Comparison of ENCODE assay signal across 17 cellular contexts in genomic region chr1:216721878-216722277, GRCh38. TPM values are rescaled to one million over a fixed set of nuclear protein-coding genes. Genes with fewer than 3 reads are reported as not detected.
DNase-seq lines count a peak whose midpoint lies in the region; ATAC-seq and TF ChIP-seq lines count a peak whose summit lies in the region.
"Had no signal": no experiment of that assay in that cellular context is flagged by ENCODE, and none has a peak within 500 bp of the region (broad histone marks: within the 10 kb centered on the region; RNA-seq: fewer than 3 reads in every experiment).

No MANE protein-coding gene starts in this region.

- no peaks in the 10 kb centered on the region for H3K27me3 ChIP-seq in KMS-11 (ENCODE audit: insufficient read depth, low read depth)
- H3K27me3 ChIP-seq in WERI-Rb-1 (ENCODE audit: insufficient read depth, low read depth, severe bottlenecking): no peaks in the 10 kb centered on the region
- no peaks in the 10 kb centered on the region for H3K27me3 ChIP-seq in right lobe of liver

- H3K27ac Mint-ChIP-seq in nephron: no peak overlapping the region
- no peak overlapping the region for H3K27ac Mint-ChIP-seq in activated CD4-positive, alpha-beta T cell treated with anti-CD3 and anti-CD28 coated beads for 36 hours
- H3K27ac Mint-ChIP-seq: CD14-positive monocyte, T-helper 17 cell had no signal

- H3K36me3 Mint-ChIP-seq in nephron (ENCODE audit: low read depth): no peaks in the 10 kb centered on the region
- H3K36me3 Mint-ChIP-seq in activated CD4-positive, alpha-beta T cell treated with anti-CD3 and anti-CD28 coated beads for 36 hours (ENCODE audit: low read depth): no peaks in the 10 kb centered on the region
- H3K36me3 Mint-ChIP-seq: CD14-positive monocyte had no signal

- TF ChIP-seq CTCF in KMS-11 (conservative IDR thresholded peaks at IDR 0.05; ENCODE audit: low read depth, low read length): no peak
- TF ChIP-seq CTCF in WERI-Rb-1 (IDR thresholded peaks at IDR 0.05; ENCODE audit: low read depth, low read length): peak; percentile 57
- TF ChIP-seq CTCF in nephron (IDR thresholded peaks at IDR 0.05; ENCODE audit: unreplicated experiment in 3 of 3): no peak
- no peak for TF ChIP-seq CTCF in right lobe of liver (IDR thresholded peaks at IDR 0.05)

- H3K4me1 ChIP-seq in KMS-11 (ENCODE audit: low read depth, poor library complexity, severe bottlenecking): no peaks in the 10 kb centered on the region
- peaks cover 0 to 10% (median 0%) of the 10 kb centered on the region in 4 donors for H3K4me1 ChIP-seq in right lobe of liver

- no peaks in the 10 kb centered on the region for H4K20me1 ChIP-seq in KMS-11 (ENCODE audit: insufficient read depth)

- H3K4me1 Mint-ChIP-seq in nephron: peaks cover 31% of the 10 kb centered on the region
- peaks cover 6% of the 10 kb centered on the region for H3K4me1 Mint-ChIP-seq in activated CD4-positive, alpha-beta T cell treated with anti-CD3 and anti-CD28 coated beads for 36 hours
- H3K4me1 Mint-ChIP-seq: CD14-positive monocyte, T-helper 17 cell had no signal

- H3K4me3 Mint-ChIP-seq in nephron: peak overlapping the region; percentile 56 to 95 (median 92)
- H3K4me3 Mint-ChIP-seq in activated CD4-positive, alpha-beta T cell treated with anti-CD3 and anti-CD28 coated beads for 36 hours: no peak overlapping the region
- H3K4me3 Mint-ChIP-seq: CD14-positive monocyte, T-helper 17 cell had no signal

- CTCF ChIA-PET in activated CD4-positive, alpha-beta T cell treated with anti-CD3 and anti-CD28 coated beads for 36 hours (lab: Charles Lee): interaction anchor here (1.3 kb wide), 1 partner anchor 9 kb away, joined by 3 read pairs; no protein-coding TSS in a partner anchor

- H3K27ac ChIP-seq in KMS-11 (peak overlapping the region; percentile 35; the same call in 1 of the 2 replicates), WERI-Rb-1 (peak overlapping the region; percentile 80), right lobe of liver (no peak overlapping the region)
- H3K27ac ChIP-seq: esophagus squamous epithelium had no signal

- 52% methylated on average over 2 of the region's 2 CpGs for WGBS in right lobe of liver (ENCODE audit: insufficient coverage, low coverage, low lambda C conversion rate, missing lambda C conversion rate)

- no peak overlapping the region for H3K4me3 ChIP-seq in KMS-11 (IDR thresholded peaks at IDR 0.05; ENCODE audit: insufficient read depth, low read depth, low read length)
- peak overlapping the region; percentile 90 for H3K4me3 ChIP-seq in WERI-Rb-1 (ENCODE audit: low read depth, low read length)
- no peak overlapping the region for H3K4me3 ChIP-seq in right lobe of liver
- H3K4me3 ChIP-seq: esophagus squamous epithelium had no signal

- DNase-seq in DMS 273 (lab: John Stamatoyannopoulos, UW; ENCODE audit: unreplicated experiment) (peak; percentile 65), WERI-Rb-1 (peak; percentile 60), SW 1271 (lab: John Stamatoyannopoulos, UW) (no peak), right lobe of liver (no peak), NCI-H2029 treated with DMSO at 0.1 percent for 48 hours (lab: John Stamatoyannopoulos, UW) (no peak)
- DNase-seq in activated CD4-positive, alpha-beta T cell treated with anti-CD3 and anti-CD28 coated beads for 36 hours: no peak
- DNase-seq: activated CD4-positive, alpha-beta T cell treated with anti-CD3 and anti-CD28 coated beads for 4 hours; activated T-cell treated with anti-CD3 and anti-CD28 coated beads, Interleukin-2, amount 50 U/mL, for 1 hour; esophagus squamous epithelium; GDM1; Karpas-422; NCI-H2029; T-helper 17 cell had no signal

- peak overlapping the region; percentile 48; the same call in 1 of the 2 replicates for H2AFZ ChIP-seq in KMS-11 (ENCODE audit: low read depth)

- intact Hi-C loops in right lobe of liver (cut with DNase I): no loop called here
- intact Hi-C loops in activated CD4-positive, alpha-beta T cell treated with anti-CD3 and anti-CD28 coated beads for 36 hours (cut with DNase I, micrococcal nuclease): no loop called here

- H3K4me2 ChIP-seq in KMS-11: peak overlapping the region; percentile 47

- no peak for ATAC-seq in right lobe of liver
- ATAC-seq in activated CD4-positive, alpha-beta T cell treated with anti-CD3 and anti-CD28 coated beads for 36 hours: no peak
- ATAC-seq: T-helper 17 cell had no signal

- POLR2A ChIA-PET in activated CD4-positive, alpha-beta T cell treated with anti-CD3 and anti-CD28 coated beads for 36 hours (lab: Charles Lee): no interaction called here

- no peaks in the 10 kb centered on the region for H3K9me3 ChIP-seq in WERI-Rb-1 (ENCODE audit: severe bottlenecking)
- no peaks in the 10 kb centered on the region for H3K9me3 ChIP-seq in right lobe of liver
- H3K9me3 ChIP-seq: esophagus squamous epithelium had no signal

- peak overlapping the region; percentile 42; the same call in 1 of the 2 replicates for H3K9ac ChIP-seq in KMS-11

- H3K36me3 ChIP-seq in KMS-11 (ENCODE audit: insufficient read depth) (no peaks in the 10 kb centered on the region), WERI-Rb-1 (peaks cover 8% of the 10 kb centered on the region), right lobe of liver (no peaks in the 10 kb centered on the region)
- H3K36me3 ChIP-seq: esophagus squamous epithelium had no signal

- H3K9me3 Mint-ChIP-seq in nephron: no peaks in the 10 kb centered on the region
- H3K9me3 Mint-ChIP-seq in activated CD4-positive, alpha-beta T cell treated with anti-CD3 and anti-CD28 coated beads for 36 hours (ENCODE audit: low read depth): no peaks in the 10 kb centered on the region

- H3K27me3 Mint-ChIP-seq in nephron (ENCODE audit: low read depth): peaks cover 54% of the 10 kb centered on the region
- peaks cover 16% of the 10 kb centered on the region for H3K27me3 Mint-ChIP-seq in activated CD4-positive, alpha-beta T cell treated with anti-CD3 and anti-CD28 coated beads for 36 hours

- H3K79me2 ChIP-seq in KMS-11 (ENCODE audit: insufficient read depth, low read depth): no peaks in the 10 kb centered on the region

- no peak for TF ChIP-seq POLR2A in right lobe of liver (IDR thresholded peaks at IDR 0.05)

RNA-seq across cellular contexts. Expression of gene ESRRG, which starts 1.4 kb away (rescaled TPM):
- total RNA-seq in right lobe of liver: 1 to 10 TPM in 1 of 6 experiments, under 1 TPM in 5; 0.11 to 1.9 (median 0.18) TPM
- total RNA-seq in activated CD4-positive, alpha-beta T cell treated with anti-CD3 and anti-CD28 coated beads for 36 hours: not detected
- total RNA-seq: chondrocyte, T-helper 17 cell had no signal

Comparison
In these comparisons a context has a peak if more than half of its experiments do, and no peak if none do; other contexts are left out.
1. DNase-seq: peak in DMS 273 (single experiment) and WERI-Rb-1 (single experiment); none in SW 1271 (0 of 2), right lobe of liver (0 of 3), NCI-H2029 treated with DMSO at 0.1 percent for 48 hours (single experiment) and activated CD4-positive, alpha-beta T cell treated with anti-CD3 and anti-CD28 coated beads for 36 hours (single experiment).
2. H3K27ac ChIP-seq: peak in KMS-11 (single experiment) and WERI-Rb-1 (single experiment); none in right lobe of liver (0 of 3).